In the genomic region with DNA sequence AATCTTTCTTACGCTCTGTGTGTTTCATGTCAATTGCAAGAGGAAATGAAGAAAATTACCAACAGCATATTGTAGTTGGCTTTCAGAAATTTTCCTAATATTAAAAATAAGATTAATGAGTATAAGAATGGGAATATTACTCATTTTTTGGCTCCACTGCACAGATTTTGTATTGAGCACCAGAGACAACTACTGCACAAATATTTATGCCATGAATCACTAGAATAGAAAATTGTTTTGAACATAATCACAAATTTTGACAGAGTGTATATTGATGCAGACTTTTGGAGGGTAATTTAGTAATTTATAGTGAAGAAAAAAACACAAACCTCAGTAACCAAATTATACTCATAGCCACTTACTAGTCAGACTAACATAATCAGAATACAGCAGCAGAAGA, we compare ENCODE assay signal across 1 cellular context.
TF ChIP-seq lines count a peak whose summit lies in the region.

No MANE protein-coding gene starts in this region.

TF ChIP-seq in IMR-90, 13 proteins besides CTCF, POLR2A, EP300 and RAD21 (continued from another document):
- TF ChIP-seq NFE2L2 (IDR thresholded peaks at IDR 0.05; ENCODE audit: low read depth, low read length) (no peak), MXI1 (IDR thresholded peaks at IDR 0.05; ENCODE audit: borderline replicate concordance, low read depth, low read length) (no peak), CEBPB (IDR thresholded peaks at IDR 0.05; ENCODE audit: low read depth, low read length) (no peak), RFX5 (IDR thresholded peaks at IDR 0.05; ENCODE audit: low read depth, low read length) (no peak), USF2 (IDR thresholded peaks at IDR 0.05; ENCODE audit: low read depth, low read length) (no peak), MAZ (IDR thresholded peaks at IDR 0.05; ENCODE audit: borderline replicate concordance, low read depth, low read length) (no peak), SMC3 (IDR thresholded peaks at IDR 0.05; ENCODE audit: low read depth, low read length) (no peak), BHLHE40 (IDR thresholded peaks at IDR 0.05; ENCODE audit: low read depth, low read length) (no peak), MAFK (IDR thresholded peaks at IDR 0.05; ENCODE audit: low read depth, low read length) (no peak), CHD1 (IDR thresholded peaks at IDR 0.05; ENCODE audit: low read depth, low read length) (no peak), FOS (IDR thresholded peaks at IDR 0.05; ENCODE audit: low read depth, low read length) (no peak)
- TF ChIP-seq, protein P1, sequence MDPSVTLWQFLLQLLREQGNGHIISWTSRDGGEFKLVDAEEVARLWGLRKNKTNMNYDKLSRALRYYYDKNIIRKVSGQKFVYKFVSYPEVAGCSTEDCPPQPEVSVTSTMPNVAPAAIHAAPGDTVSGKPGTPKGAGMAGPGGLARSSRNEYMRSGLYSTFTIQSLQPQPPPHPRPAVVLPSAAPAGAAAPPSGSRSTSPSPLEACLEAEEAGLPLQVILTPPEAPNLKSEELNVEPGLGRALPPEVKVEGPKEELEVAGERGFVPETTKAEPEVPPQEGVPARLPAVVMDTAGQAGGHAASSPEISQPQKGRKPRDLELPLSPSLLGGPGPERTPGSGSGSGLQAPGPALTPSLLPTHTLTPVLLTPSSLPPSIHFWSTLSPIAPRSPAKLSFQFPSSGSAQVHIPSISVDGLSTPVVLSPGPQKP (IDR thresholded peaks at IDR 0.05; ENCODE audit: borderline replicate concordance, low read depth, low read length) = no peak
